Comparison of ENCODE assay signal across 15 cellular contexts in the genomic region with DNA sequence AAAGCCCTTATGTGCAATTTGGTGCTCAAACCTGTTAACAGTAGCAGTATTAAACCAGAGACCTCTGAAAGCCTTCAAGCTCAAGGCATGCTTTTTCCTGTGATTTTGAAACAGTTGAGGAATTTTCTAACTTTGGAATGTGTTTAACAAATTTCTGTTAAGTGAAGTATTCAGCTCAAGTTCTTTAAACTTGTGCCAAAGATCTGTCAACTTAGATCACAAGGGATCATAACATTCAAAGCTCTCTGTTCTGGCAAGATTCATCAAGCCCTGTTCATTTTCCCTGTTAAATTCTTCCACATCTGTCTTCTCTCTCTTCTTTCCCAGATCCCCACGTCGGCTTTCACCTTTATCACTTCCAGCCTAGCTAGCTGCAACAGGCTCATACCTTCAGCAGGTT. TPM values are rescaled to one million over a fixed set of nuclear protein-coding genes. Genes with fewer than 3 reads are reported as not detected.
DNase-seq lines count a peak whose midpoint lies in the region; ATAC-seq and TF ChIP-seq lines count a peak whose summit lies in the region.
"Had no signal": no experiment of that assay in that cellular context is flagged by ENCODE, and none has a peak within 500 bp of the region (broad histone marks: within the 10 kb centered on the region; RNA-seq: fewer than 3 reads in every experiment).

No MANE protein-coding gene starts in this region.

- H2BK120ac ChIP-seq in mesenchymal stem cell (ENCODE audit: low read depth, low read length) = no peak overlapping the region

- no peak overlapping the region for H3K4ac ChIP-seq in mesenchymal stem cell (ENCODE audit: low read depth in 1 of 2, low read length in 2 of 2)

- no peaks in the 10 kb centered on the region for H3K36me3 ChIP-seq in mesenchymal stem cell (ENCODE audit: control insufficient read depth in 1 of 2, insufficient read depth in 2 of 2, low read depth in 1 of 2, low read length in 2 of 2)
- H3K36me3 ChIP-seq: BLaER1 had no signal

- peak overlapping the region; percentile 9 for H2AK5ac ChIP-seq in mesenchymal stem cell (ENCODE audit: low read length, severe bottlenecking)

- no peak overlapping the region for H3K4me2 ChIP-seq in mesenchymal stem cell (ENCODE audit: low read length, poor library complexity, severe bottlenecking)
- H3K4me2 ChIP-seq: BLaER1 had no signal

- H3K4me3 ChIP-seq in epithelial cell of esophagus (ENCODE audit: low read length) = no peak overlapping the region
- H3K4me3 ChIP-seq in mesenchymal stem cell (ENCODE audit: insufficient read depth in 1 of 2, low read depth in 1 of 2, low read length in 2 of 2) = no peak overlapping the region
- H3K4me3 ChIP-seq: BLaER1, SK-N-MC had no signal

- no peak overlapping the region for H3K9ac ChIP-seq in mesenchymal stem cell (ENCODE audit: low read length)
- H3K9ac ChIP-seq: BLaER1 had no signal

- H3K27ac Mint-ChIP-seq in type B pancreatic cell = peak overlapping the region; percentile 42
- H3K27ac Mint-ChIP-seq in activated T-cell treated with anti-CD3 and anti-CD28 coated beads, Interleukin-2, amount 50 U/mL, for 72 hours = no peak overlapping the region
- H3K27ac Mint-ChIP-seq: CD8-positive, alpha-beta memory T cell had no signal

- no peak overlapping the region for H4K91ac ChIP-seq in mesenchymal stem cell (ENCODE audit: low read length)

- TF ChIP-seq CTCF in epithelial cell of esophagus (IDR thresholded peaks at IDR 0.05; ENCODE audit: insufficient read depth, low read depth, low read length, missing control alignments) (no peak), type B pancreatic cell (conservative IDR thresholded peaks at IDR 0.05) (no peak)

- H3K79me1 ChIP-seq in mesenchymal stem cell (replicated peaks; ENCODE audit: low read length, poor library complexity, severe bottlenecking) = no peaks in the 10 kb centered on the region

- peaks cover 15% of the 10 kb centered on the region for H3K4me1 Mint-ChIP-seq in type B pancreatic cell (ENCODE audit: unreplicated experiment)
- H3K4me1 Mint-ChIP-seq in activated T-cell treated with anti-CD3 and anti-CD28 coated beads, Interleukin-2, amount 50 U/mL, for 72 hours (ENCODE audit: low read depth) = no peaks in the 10 kb centered on the region
- H3K4me1 Mint-ChIP-seq: CD8-positive, alpha-beta memory T cell had no signal

- no peak overlapping the region for H3K14ac ChIP-seq in mesenchymal stem cell (ENCODE audit: low read length in 2 of 2)

- ATAC-seq in activated T-cell treated with anti-CD3 and anti-CD28 coated beads, Interleukin-2, amount 50 U/mL, for 72 hours (replicated peaks in 1 of 2) = no peak
- ATAC-seq: Right ventricle myocardium inferior had no signal

- H3K27ac ChIP-seq in mesenchymal stem cell (ENCODE audit: low read length, poor library complexity, severe bottlenecking) = peak overlapping the region; percentile 59
- H3K27ac ChIP-seq: BLaER1, SK-N-MC had no signal

- H2BK12ac ChIP-seq in mesenchymal stem cell (ENCODE audit: low read length in 2 of 2) = no peak overlapping the region

- peaks cover 6% of the 10 kb centered on the region for H3K9me3 Mint-ChIP-seq in type B pancreatic cell
- peaks cover 0 to 6% of the 10 kb centered on the region in 2 donors for H3K9me3 Mint-ChIP-seq in activated T-cell treated with anti-CD3 and anti-CD28 coated beads, Interleukin-2, amount 50 U/mL, for 72 hours
- H3K9me3 Mint-ChIP-seq: CD8-positive, alpha-beta memory T cell had no signal

- no peak overlapping the region for H2AFZ ChIP-seq in mesenchymal stem cell (ENCODE audit: low read depth, low read length)

- peaks cover 5% of the 10 kb centered on the region for H3K4me1 ChIP-seq in mesenchymal stem cell (ENCODE audit: control insufficient read depth, insufficient read depth, low read depth, low read length)
- H3K4me1 ChIP-seq: BLaER1 had no signal

- no peaks in the 10 kb centered on the region for H3K27me3 ChIP-seq in mesenchymal stem cell (ENCODE audit: control insufficient read depth in 1 of 2, insufficient read depth in 1 of 2, low read length in 2 of 2)
- H3K27me3 ChIP-seq: BLaER1 had no signal

- H3K4me3 Mint-ChIP-seq in type B pancreatic cell = peak overlapping the region; percentile 12
- no peak overlapping the region for H3K4me3 Mint-ChIP-seq in activated T-cell treated with anti-CD3 and anti-CD28 coated beads, Interleukin-2, amount 50 U/mL, for 72 hours
- H3K4me3 Mint-ChIP-seq: CD8-positive, alpha-beta memory T cell had no signal

- no peaks in the 10 kb centered on the region for H3K27me3 Mint-ChIP-seq in type B pancreatic cell
- peaks cover 78% of the 10 kb centered on the region for H3K27me3 Mint-ChIP-seq in activated T-cell treated with anti-CD3 and anti-CD28 coated beads, Interleukin-2, amount 50 U/mL, for 72 hours (ENCODE audit: low read depth)

- no peak overlapping the region for H2BK15ac ChIP-seq in mesenchymal stem cell (ENCODE audit: low read depth, poor library complexity, severe bottlenecking)

- H3K9me3 ChIP-seq in mesenchymal stem cell (ENCODE audit: control insufficient read depth, low read length) = no peaks in the 10 kb centered on the region
- H3K9me3 ChIP-seq: BLaER1 had no signal

- H3K18ac ChIP-seq in mesenchymal stem cell (ENCODE audit: low read depth in 1 of 2, low read length in 2 of 2) = no peak overlapping the region

- 89% methylated on average over 2 of the region's 2 CpGs for WGBS in mesenchymal stem cell

- no peak overlapping the region for H3K23ac ChIP-seq in mesenchymal stem cell (ENCODE audit: low read length in 2 of 2)

- no peak overlapping the region for H4K8ac ChIP-seq in mesenchymal stem cell (ENCODE audit: low read length)

- H2BK5ac ChIP-seq in mesenchymal stem cell (ENCODE audit: low read depth, low read length, poor library complexity, severe bottlenecking) = no peak overlapping the region

- DNase-seq in NCI-H226 (peak; percentile 8), epithelial cell of esophagus (ENCODE audit: low read depth) (peak; percentile 24), mesenchymal stem cell (no peak), type B pancreatic cell (ENCODE audit: extremely low spot score, unreplicated experiment) (no peak), AG08396 (ENCODE audit: low spot score) (no peak), iPS-NIHi7 (ENCODE audit: extremely low spot score) (no peak)
- no peak for DNase-seq in activated T-cell treated with anti-CD3 and anti-CD28 coated beads, Interleukin-2, amount 50 U/mL, for 72 hours
- DNase-seq: CD8-positive, alpha-beta memory T cell; H7; NCI-H1048; NCI-H2107; NCI-H774 had no signal

- no peaks in the 10 kb centered on the region for H3K36me3 Mint-ChIP-seq in type B pancreatic cell
- peaks cover 0 to 4% of the 10 kb centered on the region in 2 donors for H3K36me3 Mint-ChIP-seq in activated T-cell treated with anti-CD3 and anti-CD28 coated beads, Interleukin-2, amount 50 U/mL, for 72 hours (ENCODE audit: insufficient read depth in 2 of 2)
- H3K36me3 Mint-ChIP-seq: CD8-positive, alpha-beta memory T cell had no signal

RNA-seq across cellular contexts. Expression of a gene that starts 28.8 kb away (rescaled TPM):
- polyA plus RNA-seq in mesenchymal stem cell (2013, experiment 1 of 2) = 44.0 TPM
- 43.8 TPM for polyA plus RNA-seq in mesenchymal stem cell (2013, experiment 2 of 2)
- 50.7 and 59.2 TPM in 2 replicates for total RNA-seq in type B pancreatic cell (ENCODE audit: low replicate concordance)
- total RNA-seq in activated T-cell treated with anti-CD3 and anti-CD28 coated beads, Interleukin-2, amount 50 U/mL, for 72 hours = 10 to 100 TPM; 18.1 to 23.5 TPM

Comparison
In these comparisons a context has a peak if more than half of its experiments do, and no peak if none do; other contexts are left out.
1. DNase-seq: peak in NCI-H226 (single experiment) and epithelial cell of esophagus (single experiment); none in mesenchymal stem cell (single experiment), type B pancreatic cell (single experiment), activated T-cell treated with anti-CD3 and anti-CD28 coated beads, Interleukin-2, amount 50 U/mL, for 72 hours (0 of 2), AG08396 (single experiment) and iPS-NIHi7 (single experiment).